21 cellular contexts compared by ENCODE assay signal in the genomic region with DNA sequence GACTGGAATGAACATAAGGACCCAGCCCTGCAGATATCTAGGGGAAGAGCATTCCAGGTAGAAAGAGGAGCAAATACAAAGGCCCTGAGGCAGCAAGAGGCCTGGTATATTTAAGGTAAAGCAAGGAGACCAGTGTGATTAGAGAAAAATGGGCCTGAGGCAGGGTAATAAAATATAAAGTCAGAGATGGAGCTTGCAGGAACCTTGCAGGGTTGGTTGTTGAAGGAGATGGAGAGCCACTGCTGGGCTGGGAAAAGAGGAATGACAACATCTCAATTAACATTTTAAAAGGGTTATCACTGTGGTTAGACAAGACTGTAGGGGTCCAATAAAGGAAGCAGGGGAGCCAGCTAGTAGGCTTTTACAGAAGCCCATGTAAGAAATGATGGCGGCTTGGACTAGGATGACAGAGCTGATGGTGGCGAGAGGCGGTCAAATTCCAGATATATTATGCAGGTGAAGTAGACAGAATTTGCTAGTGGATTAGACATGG.
DNase-seq lines count a peak whose midpoint lies in the region; FAIRE-seq and TF ChIP-seq lines count a peak whose summit lies in the region.
"Had no signal": no experiment of that assay in that cellular context is flagged by ENCODE, and none has a peak within 500 bp of the region (broad histone marks: within the 10 kb centered on the region; RNA-seq: fewer than 3 reads in every experiment).

No MANE protein-coding gene starts in this region.

- no peaks in the 10 kb centered on the region for H3K27me3 ChIP-seq in endodermal cell (ENCODE audit: control insufficient read depth, insufficient read depth, low read length, poor library complexity, severe bottlenecking)

- H3K27ac ChIP-seq in HEK293 (ENCODE audit: extremely low read depth, low read depth, low read length) (no peak overlapping the region), endodermal cell (ENCODE audit: low read depth, low read length) (no peak overlapping the region)
- H3K27ac ChIP-seq: BLaER1 treated with 17β-estradiol and CSF1 and Interleukin-3, amounts not matched to agents 10 nM and 100 nM; HL-60 had no signal

- no peaks in the 10 kb centered on the region for H3K27me3 Mint-ChIP-seq in endodermal cell (ENCODE audit: insufficient read depth)

- no peaks in the 10 kb centered on the region for H3K36me3 Mint-ChIP-seq in endodermal cell (ENCODE audit: low read depth)
- H3K36me3 Mint-ChIP-seq: CD8-positive, alpha-beta T cell had no signal

- no peak overlapping the region for H3K4me3 ChIP-seq in HEK293 (ENCODE audit: low read depth, low read length)
- no peak overlapping the region for H3K4me3 ChIP-seq in endodermal cell (ENCODE audit: low read length)
- H3K4me3 ChIP-seq: BLaER1 treated with 17β-estradiol and CSF1 and Interleukin-3, amounts not matched to agents 10 nM and 100 nM; K562 had no signal

- no peaks in the 10 kb centered on the region for H3K9me3 Mint-ChIP-seq in endodermal cell
- H3K9me3 Mint-ChIP-seq: CD8-positive, alpha-beta T cell had no signal

- H3K36me3 ChIP-seq in HEK293 (ENCODE audit: control insufficient read depth in 2 of 2, insufficient read depth in 1 of 2, low read length in 2 of 2), result no peaks in the 10 kb centered on the region
- no peaks in the 10 kb centered on the region for H3K36me3 ChIP-seq in endodermal cell (ENCODE audit: control insufficient read depth, insufficient read depth, low read length)
- H3K36me3 ChIP-seq: BLaER1 treated with 17β-estradiol and CSF1 and Interleukin-3, amounts not matched to agents 10 nM and 100 nM had no signal

- no peaks in the 10 kb centered on the region for H3K9me3 ChIP-seq in HEK293 (ENCODE audit: control insufficient read depth, insufficient read depth, low read depth, low read length)
- H3K9me3 ChIP-seq in endodermal cell (ENCODE audit: control insufficient read depth, low read length), result no peaks in the 10 kb centered on the region

- H3K9ac ChIP-seq in endodermal cell (ENCODE audit: extremely low read depth, low read length, poor library complexity, severe bottlenecking), result no peak overlapping the region
- H3K9ac ChIP-seq: BLaER1 treated with 17β-estradiol and CSF1 and Interleukin-3, amounts not matched to agents 10 nM and 100 nM had no signal

- POLR2A ChIA-PET in HEK293 (lab: Yijun Ruan, JAX), result no interaction called here

- DNase-seq in endodermal cell (peak; percentile 44), islet precursor cell (peak; percentile 62), GM12892 (ENCODE audit: insufficient read length) (no peak), GM19239 (ENCODE audit: insufficient read length, low spot score) (no peak), COLO668 (lab: John Stamatoyannopoulos, UW; ENCODE audit: unreplicated experiment) (no peak)
- DNase-seq: CD8-positive, alpha-beta T cell; COR-L47; DMS 273 treated with DMSO at 0.1 percent for 48 hours; DMS53; DND-41; EL; GDM1; HCEC 1CT; HFFc6; IMR-90 had no signal

- H3K4me1 Mint-ChIP-seq in endodermal cell, result peaks cover 59% of the 10 kb centered on the region
- H3K4me1 Mint-ChIP-seq: B cell had no signal

- WGBS in endodermal cell (ENCODE audit: insufficient coverage in 1 of 2, insufficient read length in 1 of 2), 2 experiments, result 85% methylated on average over 3 of the region's 3 CpGs; no CpG with 5 or more reads in 1 of the 2 experiments

- TF ChIP-seq CTCF in HEK293 (tag by site-specific recombination; IDR thresholded peaks at IDR 0.05), result no peak
- TF ChIP-seq CTCF in endodermal cell (conservative IDR thresholded peaks at IDR 0.05), result no peak

- FAIRE-seq in GM12892 (lab: Jason Lieb, UNC) (no peak), GM19239 (lab: Jason Lieb, UNC) (no peak)
- FAIRE-seq: H54, K562 had no signal

- no peak overlapping the region for H3K27ac Mint-ChIP-seq in endodermal cell
- H3K27ac Mint-ChIP-seq: B cell; CD8-positive, alpha-beta T cell; HFFc6 had no signal

- H3K4me1 ChIP-seq in HEK293 (ENCODE audit: control insufficient read depth, insufficient read depth, low read length), result no peaks in the 10 kb centered on the region
- no peaks in the 10 kb centered on the region for H3K4me1 ChIP-seq in endodermal cell (ENCODE audit: control insufficient read depth, insufficient read depth, low read length)
- H3K4me1 ChIP-seq: BLaER1 treated with 17β-estradiol and CSF1 and Interleukin-3, amounts not matched to agents 10 nM and 100 nM had no signal

- CTCF ChIA-PET in HEK293 (lab: Yijun Ruan, JAX), result no interaction called here

- H3K4me3 Mint-ChIP-seq in endodermal cell, result no peak overlapping the region
- H3K4me3 Mint-ChIP-seq: B cell; CD8-positive, alpha-beta T cell; HFFc6 had no signal

- TF ChIP-seq POLR2A in GM12892 (IDR thresholded peaks at IDR 0.05; ENCODE audit: low read depth, low read length), result no peak

TF ChIP-seq in HEK293, 187 proteins besides CTCF, POLR2A, EP300 and RAD21:
- TF ChIP-seq ZNF404 (tag by site-specific recombination; IDR thresholded peaks at IDR 0.05) (no peak), ZNF19 (tag by site-specific recombination; IDR thresholded peaks at IDR 0.05; ENCODE audit: low read depth) (no peak), ZNF24 (tag by site-specific recombination; IDR thresholded peaks at IDR 0.05) (no peak), OVOL3 (tag by site-specific recombination; IDR thresholded peaks at IDR 0.05) (no peak), ZIC2 (tag by site-specific recombination; IDR thresholded peaks at IDR 0.05) (peak; percentile 78), ZNF529 (tag by site-specific recombination; IDR thresholded peaks at IDR 0.05; ENCODE audit: insufficient replicate concordance) (no peak)

Comparison
In these comparisons a context has a peak if more than half of its experiments do, and no peak if none do; other contexts are left out.
1. DNase-seq: peak in endodermal cell (single experiment) and islet precursor cell (single experiment); none in GM12892 (single experiment), GM19239 (single experiment) and COLO668 (single experiment).